Comparison of ENCODE assay signal across 8 cellular contexts in the genomic region with DNA sequence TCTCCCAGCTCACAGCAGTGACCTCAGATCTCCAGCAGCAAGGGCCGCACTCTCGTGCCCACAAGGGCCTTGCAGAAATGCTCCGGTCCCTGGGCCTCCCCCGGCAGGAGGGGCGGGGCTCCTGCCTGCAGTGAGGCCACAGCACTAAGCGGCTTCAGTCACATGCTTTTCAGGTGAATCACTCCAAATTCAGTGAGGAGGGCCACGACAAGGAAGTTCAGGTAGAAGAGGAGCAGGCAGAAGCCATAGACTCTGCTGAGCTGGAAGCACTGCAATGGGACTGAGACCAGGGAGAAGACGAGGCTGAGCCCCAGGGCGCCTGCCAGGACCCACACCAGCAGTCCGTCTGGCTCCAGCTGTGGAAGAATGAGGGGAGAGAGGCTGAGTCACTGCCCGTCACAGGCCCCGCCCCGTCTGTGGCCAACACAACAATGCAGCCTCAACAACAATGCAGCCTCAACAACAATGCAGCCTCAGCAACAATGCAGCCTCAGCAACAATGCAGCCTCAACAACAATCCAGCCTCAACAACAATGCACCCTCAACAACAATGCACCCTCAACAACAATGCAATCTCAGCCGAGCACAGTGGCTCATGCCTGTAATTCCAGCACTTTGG. TPM values are rescaled to one million over a fixed set of nuclear protein-coding genes. Genes with fewer than 3 reads are reported as not detected.
DNase-seq lines count a peak whose midpoint lies in the region; ATAC-seq, FAIRE-seq and TF ChIP-seq lines count a peak whose summit lies in the region.

No MANE protein-coding gene starts in this region.

- TF ChIP-seq EP300 in H1 (IDR thresholded peaks at IDR 0.05; ENCODE audit: borderline replicate concordance in 1 of 2, low read depth in 2 of 2, low read length in 2 of 2), result no peak

- peak overlapping the region; percentile 65 for H3K4ac ChIP-seq in H1 (replicated peaks; ENCODE audit: insufficient read length, low read depth, low read length)

- H2BK5ac ChIP-seq in H1 (ENCODE audit: low read depth, low read length), result peak overlapping the region; percentile 66

- DNase-seq in MG63 (peak; percentile 90), H1 (ENCODE audit: low read depth in 1 of 2, low spot score in 2 of 2) (peak in 1 of 2 experiments; percentile 49), GM13976 (ENCODE audit: low spot score) (no peak)

- peak overlapping the region; percentile 0; the same call in 1 of the 2 replicates for H2AK5ac ChIP-seq in H1 (ENCODE audit: low read depth, low read length)

- no peak overlapping the region for H3K14ac ChIP-seq in H1 (ENCODE audit: insufficient read length)

- H4K5ac ChIP-seq in H1 (ENCODE audit: insufficient read length, low read depth, low read length), result peak overlapping the region; percentile 18

- peak overlapping the region; percentile 20; the same call in 1 of the 2 replicates for H3K27ac ChIP-seq in BLaER1
- H3K27ac ChIP-seq in H1 (ENCODE audit: low read depth, low read length), result 0 out of 2 replicates have a peak overlapping the region, but pooled peaks have one; percentile 50
- H3K27ac ChIP-seq in mesodermal cell (ENCODE audit: low read depth, low read length, severe bottlenecking), result peak overlapping the region; percentile 86

- peaks cover 53% of the 10 kb centered on the region for H3K4me1 ChIP-seq in BLaER1
- H3K4me1 ChIP-seq in H1 (replicated peaks in 1 of 4; ENCODE audit: control insufficient read depth in 3 of 4, insufficient read depth in 4 of 4, low read length in 3 of 4), result peaks cover 0 to 9% (median 8%) of the 10 kb centered on the region in 4 experiments; a peak in 5 of 7 replicates
- H3K4me1 ChIP-seq in mesodermal cell (ENCODE audit: control insufficient read depth, insufficient read depth, low read length, poor library complexity, severe bottlenecking), result peaks cover 15% of the 10 kb centered on the region

- H3K36me3 ChIP-seq in BLaER1 (no peaks in the 10 kb centered on the region), MG63 (no peaks in the 10 kb centered on the region), H1 (ENCODE audit: control insufficient read depth in 2 of 4, insufficient read depth in 4 of 4, low read length in 3 of 4) (no peaks in the 10 kb centered on the region), mesodermal cell (ENCODE audit: control insufficient read depth, insufficient read depth, low read length) (peaks cover 6% of the 10 kb centered on the region)

- 65% methylated on average over 14 of the region's 14 CpGs; no CpG with 5 or more reads in 1 of the 2 experiments for WGBS in H1 (ENCODE audit: extremely low coverage in 1 of 2, insufficient coverage in 1 of 2, insufficient read length in 1 of 2, insufficient replicate concordance in 2 of 2, low coverage in 1 of 2, low lambda C conversion rate in 2 of 2, missing lambda C conversion rate in 1 of 2), 2 experiments
- 35 to 53% methylated on average over 8 to 10 of the region's 14 CpGs for WGBS in mesodermal cell (ENCODE audit: insufficient coverage in 2 of 2), 2 experiments

- no peak for TF ChIP-seq RAD21 in H1 (IDR thresholded peaks at IDR 0.05 in 1 of 2, conservative IDR thresholded peaks at IDR 0.05 in 1 of 2; ENCODE audit: low read depth in 2 of 2, low read length in 2 of 2)

- peak overlapping the region; percentile 9; the same call in 1 of the 2 replicates for H4K8ac ChIP-seq in H1 (ENCODE audit: extremely low read depth, insufficient read depth, low read length)

- H4K20me1 ChIP-seq in BLaER1, result peaks cover 43% of the 10 kb centered on the region
- H4K20me1 ChIP-seq in H1 (replicated peaks in 1 of 2; ENCODE audit: control insufficient read depth in 1 of 2, insufficient read depth in 2 of 2, low read length in 2 of 2), result peaks cover 0 to 2% of the 10 kb centered on the region in 2 experiments

- H3K18ac ChIP-seq in H1 (ENCODE audit: extremely low read depth, low read length), result peak overlapping the region; percentile 60

- CTCF ChIA-PET in H1 (lab: Charles Lee; ENCODE audit: partially characterized antibody), result interaction anchor here (0.7 to 1.6 kb wide), 2 partner anchors 19 to 104 kb away, joined by 3 to 7 read pairs; no protein-coding TSS in a partner anchor

- H2BK12ac ChIP-seq in H1 (ENCODE audit: low read depth, low read length), result peak overlapping the region; percentile 30; the same call in 1 of the 2 replicates

- no peak for TF ChIP-seq POLR2A in H1 (IDR thresholded peaks at IDR 0.05; ENCODE audit: control extremely low read depth in 1 of 2, low read depth in 2 of 2, low read length in 2 of 2)

- H3K79me1 ChIP-seq in H1 (ENCODE audit: low read depth, low read length), result no peaks in the 10 kb centered on the region

- H2AFZ ChIP-seq in H1 (ENCODE audit: low read length), result no peak overlapping the region

- no peak for FAIRE-seq in H1 (lab: Jason Lieb, UNC)

- H3K4me3 ChIP-seq in BLaER1, result no peak overlapping the region
- H3K4me3 ChIP-seq in MG63, result no peak overlapping the region
- H3K4me3 ChIP-seq in H1 (ENCODE audit: extremely low read depth in 1 of 4, insufficient read depth in 2 of 4, low read depth in 3 of 4, low read length in 4 of 4), result no peak overlapping the region
- H3K4me3 ChIP-seq in mesodermal cell (ENCODE audit: extremely low read depth, insufficient read depth, low read length, poor library complexity, severe bottlenecking), result no peak overlapping the region

- peaks cover 1% of the 10 kb centered on the region; the same call in 1 of the 2 replicates for H3K23me2 ChIP-seq in H1 (ENCODE audit: low read depth, low read length)

- H3K23ac ChIP-seq in H1 (ENCODE audit: insufficient read length), result no peak overlapping the region

- peak overlapping the region; percentile 86 for H3K4me2 ChIP-seq in BLaER1
- peak overlapping the region in 1 of 2 experiments; percentile 6; a peak in 1 of 4 replicates for H3K4me2 ChIP-seq in H1 (ENCODE audit: insufficient read depth in 1 of 2, low read depth in 2 of 2, low read length in 2 of 2)

- 0 out of 2 replicates have a peak overlapping the region, but pooled peaks have one; percentile 48 for H2BK20ac ChIP-seq in H1 (ENCODE audit: low read length)

- TF ChIP-seq CTCF in H1 (IDR thresholded peaks at IDR 0.05; ENCODE audit: control extremely low read depth in 1 of 3, insufficient read depth in 1 of 3, low read depth in 1 of 3, low read length in 3 of 3) (no peak), GM13976 (IDR thresholded peaks at IDR 0.05; ENCODE audit: borderline replicate concordance, control extremely low read depth, extremely low read depth, insufficient read depth, missing control alignments) (no peak)

- in situ Hi-C loops in GM13976 (cut with MboI; ENCODE audit: low sequenced_read_pairs, unreplicated experiment), result no loop called here

- H3K9me3 ChIP-seq in BLaER1, result no peaks in the 10 kb centered on the region
- H3K9me3 ChIP-seq in MG63, result no peaks in the 10 kb centered on the region
- H3K9me3 ChIP-seq in H1 (ENCODE audit: insufficient read depth in 2 of 2, low read depth in 1 of 2, low read length in 1 of 2), result no peaks in the 10 kb centered on the region
- H3K9me3 ChIP-seq in mesodermal cell (ENCODE audit: control insufficient read depth, low read length), result no peaks in the 10 kb centered on the region

- H2BK120ac ChIP-seq in H1 (replicated peaks; ENCODE audit: low read depth, low read length), result no peak overlapping the region

- no peak overlapping the region for H3K56ac ChIP-seq in H1 (replicated peaks; ENCODE audit: insufficient read length, low read depth, low read length)

- H4K91ac ChIP-seq in H1 (replicated peaks; ENCODE audit: insufficient read length, low read length), result peak overlapping the region; percentile 61

- H3K27me3 ChIP-seq in BLaER1 (no peaks in the 10 kb centered on the region), MG63 (no peaks in the 10 kb centered on the region), H1 (replicated peaks in 1 of 4; ENCODE audit: control insufficient read depth in 3 of 4, extremely low read depth in 1 of 4, insufficient read depth in 3 of 4, low read length in 3 of 4) (no peaks in the 10 kb centered on the region)

- ATAC-seq in GM18498 (IDR thresholded peaks at IDR 0.05; ENCODE audit: unreplicated experiment) (no peak), HG02763 (IDR thresholded peaks at IDR 0.05; ENCODE audit: unreplicated experiment) (no peak), GM21423 (IDR thresholded peaks at IDR 0.05; ENCODE audit: unreplicated experiment) (no peak)

- H2BK15ac ChIP-seq in H1 (ENCODE audit: low read length), result peak overlapping the region; percentile 88; the same call in 1 of the 2 replicates

- H3K9ac ChIP-seq in BLaER1 (no peak overlapping the region), H1 (replicated peaks in 1 of 4; ENCODE audit: extremely low read depth in 1 of 4, low read depth in 3 of 4, low read length in 3 of 4) (peak overlapping the region in 1 of 4 experiments; percentile 34; a peak in 1 of 7 replicates)

- no peaks in the 10 kb centered on the region for H3K79me2 ChIP-seq in H1 (ENCODE audit: control insufficient read depth in 1 of 2, insufficient read depth in 2 of 2, low read length in 2 of 2)

- POLR2A ChIA-PET in H1 (lab: Charles Lee; ENCODE audit: partially characterized antibody), result interaction anchor here (1.1 to 4.2 kb wide), 4 partner anchors 11 to 114 kb away, joined by 3 to 20 read pairs (median 4); a partner anchor contains a TSS

RNA-seq across cellular contexts. Expression of a gene that starts 35.2 kb away (rescaled TPM):
- total RNA-seq in MG63 (2014; rRNA removed; shearing (Covaris generic); ENCODE audit: low replicate concordance), result 8.7 and 11.6 TPM in 2 replicates
- total RNA-seq in H1 (2021; fragmentation: NEBNext Ultra II Directional; extraction: Animal tissue kit (Norgen Biotek cat#: 25700)), result 11.2 and 11.3 TPM in 2 replicates
- 19.1 and 26.9 TPM in 2 replicates for polyA plus RNA-seq in H1 (2011; rRNA removed)
- 13.9 TPM for polyA plus RNA-seq in H1 (2011; cell fraction: cytosol; rRNA removed)
- polyA plus RNA-seq in H1 (2011; cell fraction: nucleus; rRNA removed), result 35.0 TPM
- 5.9 to 13.1 TPM (median 9.4 TPM) in 4 replicates for polyA plus RNA-seq in H1 (2012, experiment 1 of 2)
- polyA plus RNA-seq in H1 (2012, experiment 2 of 2), result 6.9 TPM
- polyA plus RNA-seq in H1 (2013, experiment 1 of 2), result 15.0 TPM
- polyA plus RNA-seq in H1 (2013, experiment 2 of 2), result 13.8 TPM
- polyA minus RNA-seq in H1 (2011; rRNA and poly(A)+ RNA removed), result 15.9 and 20.1 TPM in 2 replicates
- polyA minus RNA-seq in H1 (2011; cell fraction: cytosol; rRNA and poly(A)+ RNA removed), result 5.6 TPM
- 11.7 TPM for polyA minus RNA-seq in H1 (2011; cell fraction: nucleus; rRNA and poly(A)+ RNA removed)
- 8.6 TPM for polyA plus RNA-seq in mesodermal cell (2013, experiment 1 of 2)
- polyA plus RNA-seq in mesodermal cell (2013, experiment 2 of 2), result 6.1 TPM

RNA-seq across cellular contexts. Expression of a gene that starts 58.7 kb away (rescaled TPM):
- total RNA-seq in MG63 (2014; rRNA removed; shearing (Covaris generic); ENCODE audit: low replicate concordance), result 5.2 and 6.8 TPM in 2 replicates
- 33.1 and 33.5 TPM in 2 replicates for total RNA-seq in H1 (2021; fragmentation: NEBNext Ultra II Directional; extraction: Animal tissue kit (Norgen Biotek cat#: 25700))
- 16.8 and 25.6 TPM in 2 replicates for polyA plus RNA-seq in H1 (2011; rRNA removed)
- 15.6 TPM for polyA plus RNA-seq in H1 (2011; cell fraction: cytosol; rRNA removed)
- 21.4 TPM for polyA plus RNA-seq in H1 (2011; cell fraction: nucleus; rRNA removed)
- 27.5 to 34.4 TPM (median 29.7 TPM) in 4 replicates for polyA plus RNA-seq in H1 (2012, experiment 1 of 2)
- 22.2 TPM for polyA plus RNA-seq in H1 (2012, experiment 2 of 2)
- polyA plus RNA-seq in H1 (2013, experiment 1 of 2), result 83.3 TPM
- polyA plus RNA-seq in H1 (2013, experiment 2 of 2), result 83.3 TPM
- 15.8 and 22.1 TPM in 2 replicates for polyA minus RNA-seq in H1 (2011; rRNA and poly(A)+ RNA removed)
- polyA minus RNA-seq in H1 (2011; cell fraction: cytosol; rRNA and poly(A)+ RNA removed), result 25.1 TPM
- polyA minus RNA-seq in H1 (2011; cell fraction: nucleus; rRNA and poly(A)+ RNA removed), result 12.2 TPM
- polyA plus RNA-seq in mesodermal cell (2013, experiment 1 of 2), result 32.6 TPM
- polyA plus RNA-seq in mesodermal cell (2013, experiment 2 of 2), result 26.7 TPM

Comparison
In these comparisons a context has a peak if more than half of its experiments do, and no peak if none do; other contexts are left out.
1. H3K27ac ChIP-seq: peak in every context shown above with its lines; median percentile 86 in mesodermal cell; 50 in H1; 20 in BLaER1.